Comparison of ENCODE assay signal across 1 cellular context in genomic region chr5:181052928-181053759, GRCh38.
TF ChIP-seq lines count a peak whose summit lies in the region.

No MANE protein-coding gene starts in this region.

TF ChIP-seq in K562, 482 proteins besides CTCF, POLR2A, EP300 and RAD21 (continued from another document and continues in another):
- TF ChIP-seq MNT (conservative IDR thresholded peaks at IDR 0.05) = 0 out of 4 replicates have a peak, but pooled peaks of 1 of the 2 experiments have one; percentile 19
- no peak for TF ChIP-seq POLR2B (IDR thresholded peaks at IDR 0.05; ENCODE audit: low read depth, partially characterized antibody)
- no peak for TF ChIP-seq DNMT1 (IDR thresholded peaks at IDR 0.05)
- TF ChIP-seq RBBP5 (IDR thresholded peaks at IDR 0.05; ENCODE audit: borderline replicate concordance, insufficient read depth, low read length, poor library complexity, severe bottlenecking) = peak; percentile 60
- TF ChIP-seq ZNF316 (IDR thresholded peaks at IDR 0.05) = no peak
- TF ChIP-seq, protein P1, sequence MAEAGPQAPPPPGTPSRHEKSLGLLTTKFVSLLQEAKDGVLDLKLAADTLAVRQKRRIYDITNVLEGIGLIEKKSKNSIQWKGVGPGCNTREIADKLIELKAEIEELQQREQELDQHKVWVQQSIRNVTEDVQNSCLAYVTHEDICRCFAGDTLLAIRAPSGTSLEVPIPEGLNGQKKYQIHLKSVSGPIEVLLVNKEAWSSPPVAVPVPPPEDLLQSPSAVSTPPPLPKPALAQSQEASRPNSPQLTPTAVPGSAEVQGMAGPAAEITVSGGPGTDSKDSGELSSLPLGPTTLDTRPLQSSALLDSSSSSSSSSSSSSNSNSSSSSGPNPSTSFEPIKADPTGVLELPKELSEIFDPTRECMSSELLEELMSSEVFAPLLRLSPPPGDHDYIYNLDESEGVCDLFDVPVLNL (CRISPR knock-in tag; IDR thresholded peaks at IDR 0.05; ENCODE audit: low read depth) = 0 out of 2 replicates have a peak, but pooled peaks have one; percentile 23
- no peak for TF ChIP-seq CEBPZ (IDR thresholded peaks at IDR 0.05; ENCODE audit: borderline replicate concordance, low read depth, low read length)
- no peak for TF ChIP-seq ELK1 (CRISPR knock-in tag; IDR thresholded peaks at IDR 0.05)
- TF ChIP-seq ZNF830 (CRISPR knock-in tag; IDR thresholded peaks at IDR 0.05) = no peak
- TF ChIP-seq KAT7 (CRISPR knock-in tag; IDR thresholded peaks at IDR 0.05; ENCODE audit: borderline replicate concordance) = no peak; the same call in 1 of the 2 replicates
- TF ChIP-seq NR1H2 (CRISPR knock-in tag; IDR thresholded peaks at IDR 0.05) = no peak
- no peak for TF ChIP-seq ZNF75A (CRISPR knock-in tag; IDR thresholded peaks at IDR 0.05)
- no peak for TF ChIP-seq ZNF699 (CRISPR knock-in tag; IDR thresholded peaks at IDR 0.05; ENCODE audit: insufficient replicate concordance)
- TF ChIP-seq JUNB (CRISPR knock-in tag; conservative IDR thresholded peaks at IDR 0.05) = no peak
- no peak for TF ChIP-seq SMAD3 (CRISPR knock-in tag; conservative IDR thresholded peaks at IDR 0.05)
- no peak for TF ChIP-seq NCOA4 (IDR thresholded peaks at IDR 0.05; ENCODE audit: partially characterized antibody)
- no peak for TF ChIP-seq PHTF2 (CRISPR knock-in tag; IDR thresholded peaks at IDR 0.05)
- TF ChIP-seq AFF1 (IDR thresholded peaks at IDR 0.05; ENCODE audit: low read depth in 1 of 2, partially characterized antibody in 2 of 2) = no peak
- no peak for TF ChIP-seq GABPB2 (CRISPR knock-in tag; conservative IDR thresholded peaks at IDR 0.05)
- no peak for TF ChIP-seq SIRT6 (IDR thresholded peaks at IDR 0.05; ENCODE audit: low read depth, low read length)
- no peak for TF ChIP-seq ZNF217 (CRISPR knock-in tag; IDR thresholded peaks at IDR 0.05)
- peak; percentile 53 for TF ChIP-seq TAF1 (IDR thresholded peaks at IDR 0.05; ENCODE audit: control insufficient read depth, extremely low read depth, insufficient read depth, low read length, severe bottlenecking)
- no peak for TF ChIP-seq MEIS2 (IDR thresholded peaks at IDR 0.05; ENCODE audit: partially characterized antibody)
- TF ChIP-seq, protein P2, sequence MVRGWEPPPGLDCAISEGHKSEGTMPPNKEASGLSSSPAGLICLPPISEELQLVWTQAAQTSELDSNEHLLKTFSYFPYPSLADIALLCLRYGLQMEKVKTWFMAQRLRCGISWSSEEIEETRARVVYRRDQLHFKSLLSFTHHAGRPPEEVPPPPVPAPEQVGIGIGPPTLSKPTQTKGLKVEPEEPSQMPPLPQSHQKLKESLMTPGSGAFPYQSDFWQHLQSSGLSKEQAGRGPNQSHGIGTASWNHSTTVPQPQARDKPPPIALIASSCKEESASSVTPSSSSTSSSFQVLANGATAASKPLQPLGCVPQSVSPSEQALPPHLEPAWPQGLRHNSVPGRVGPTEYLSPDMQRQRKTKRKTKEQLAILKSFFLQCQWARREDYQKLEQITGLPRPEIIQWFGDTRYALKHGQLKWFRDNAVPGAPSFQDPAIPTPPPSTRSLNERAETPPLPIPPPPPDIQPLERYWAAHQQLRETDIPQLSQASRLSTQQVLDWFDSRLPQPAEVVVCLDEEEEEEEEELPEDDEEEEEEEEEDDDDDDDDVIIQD (CRISPR knock-in tag; IDR thresholded peaks at IDR 0.05) = no peak
- no peak for TF ChIP-seq ZNF3 (CRISPR knock-in tag; IDR thresholded peaks at IDR 0.05)
- TF ChIP-seq GATAD2A (IDR thresholded peaks at IDR 0.05) = no peak
- TF ChIP-seq ZNF407 (IDR thresholded peaks at IDR 0.05; ENCODE audit: low read depth) = no peak
- TF ChIP-seq, protein P3, sequence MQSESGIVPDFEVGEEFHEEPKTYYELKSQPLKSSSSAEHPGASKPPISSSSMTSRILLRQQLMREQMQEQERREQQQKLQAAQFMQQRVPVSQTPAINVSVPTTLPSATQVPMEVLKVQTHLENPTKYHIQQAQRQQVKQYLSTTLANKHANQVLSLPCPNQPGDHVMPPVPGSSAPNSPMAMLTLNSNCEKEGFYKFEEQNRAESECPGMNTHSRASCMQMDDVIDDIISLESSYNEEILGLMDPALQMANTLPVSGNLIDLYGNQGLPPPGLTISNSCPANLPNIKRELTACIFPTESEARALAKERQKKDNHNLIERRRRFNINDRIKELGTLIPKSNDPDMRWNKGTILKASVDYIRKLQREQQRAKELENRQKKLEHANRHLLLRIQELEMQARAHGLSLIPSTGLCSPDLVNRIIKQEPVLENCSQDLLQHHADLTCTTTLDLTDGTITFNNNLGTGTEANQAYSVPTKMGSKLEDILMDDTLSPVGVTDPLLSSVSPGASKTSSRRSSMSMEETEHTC (IDR thresholded peaks at IDR 0.05) = no peak
- no peak for TF ChIP-seq CAMTA2 (CRISPR knock-in tag; conservative IDR thresholded peaks at IDR 0.05)
- no peak for TF ChIP-seq MCM2 (IDR thresholded peaks at IDR 0.05; ENCODE audit: low read depth)
